8 cellular contexts compared by ENCODE assay signal in the genomic region with DNA sequence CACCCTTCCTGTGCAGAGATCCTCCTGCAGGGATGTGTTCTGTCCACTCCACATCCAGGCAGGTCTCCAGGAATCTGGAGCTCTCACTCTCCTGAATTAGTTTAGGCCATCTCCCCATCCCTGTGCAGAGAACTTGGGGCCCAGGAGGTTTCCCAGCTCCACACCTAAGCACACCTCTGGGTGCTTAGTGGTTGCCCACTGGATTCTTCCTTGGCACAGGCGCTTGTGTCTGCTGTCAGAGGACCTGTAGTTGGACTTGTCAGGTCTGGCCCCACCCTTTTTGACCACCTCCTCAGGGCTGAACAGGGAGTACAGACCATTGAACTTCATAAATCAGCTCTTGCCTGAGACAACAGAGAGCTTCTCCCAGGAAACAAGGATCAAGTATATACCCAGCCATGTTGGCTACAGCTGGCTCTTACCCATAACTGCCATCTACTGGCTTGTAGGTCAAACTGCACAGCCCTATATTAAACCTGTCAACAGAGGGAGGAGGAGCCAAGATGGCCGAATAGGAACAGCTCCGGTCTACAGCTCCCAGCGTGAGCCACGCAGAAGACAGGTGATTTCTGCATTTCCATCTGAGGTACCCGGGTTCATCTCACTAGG.
DNase-seq lines count a peak whose midpoint lies in the region; ATAC-seq and TF ChIP-seq lines count a peak whose summit lies in the region.

No MANE protein-coding gene starts in this region.

- H3K27me3 ChIP-seq in A673 (replicated peaks; ENCODE audit: insufficient read depth, low read depth, low read length, poor library complexity), result no peaks in the 10 kb centered on the region
- H3K27me3 ChIP-seq in testis, result no peaks in the 10 kb centered on the region

- WGBS in testis, 2 donors, result 41 to 66% methylated on average over 5 of the region's 6 CpGs

- ATAC-seq in GM19463 (IDR thresholded peaks at IDR 0.05; ENCODE audit: unreplicated experiment) (peak; percentile 75), HG03175 (IDR thresholded peaks at IDR 0.05; ENCODE audit: unreplicated experiment) (no peak), GM19467 (IDR thresholded peaks at IDR 0.05; ENCODE audit: unreplicated experiment) (no peak)

- TF ChIP-seq CTCF in A673 (conservative IDR thresholded peaks at IDR 0.05; ENCODE audit: low read depth, low read length) (0 out of 2 replicates have a peak, but pooled peaks have one; percentile 23), fibroblast of the aortic adventitia (IDR thresholded peaks at IDR 0.05; ENCODE audit: insufficient read depth, low read length) (peak; percentile 31), testis (IDR thresholded peaks at IDR 0.05) (peak; percentile 15 to 39 (median 23))

- H3K4me3 ChIP-seq in A673 (ENCODE audit: low read depth, low read length, poor library complexity, severe bottlenecking) (no peak overlapping the region), fibroblast of the aortic adventitia (ENCODE audit: low read depth, low read length) (no peak overlapping the region), testis (no peak overlapping the region)

- CTCF ChIA-PET in A673 (lab: Charles Lee), result no interaction called here

- no peaks in the 10 kb centered on the region for H3K36me3 ChIP-seq in A673 (ENCODE audit: insufficient read depth, low read length, poor library complexity, severe bottlenecking)
- no peaks in the 10 kb centered on the region for H3K36me3 ChIP-seq in testis (ENCODE audit: low read depth, missing control alignments)

- BruUV-seq in A673 (replicated peaks; lab: Mats Ljungman, UMichigan), result no TSS peak

- POLR2A ChIA-PET in A673 (lab: Charles Lee; ENCODE audit: low non-redundant PET), result no interaction called here

- no peak overlapping the region for H3K27ac ChIP-seq in A673 (ENCODE audit: low read depth, low read length, poor library complexity, severe bottlenecking)
- H3K27ac ChIP-seq in testis, result no peak overlapping the region

- intact Hi-C loops in A673 (cut with micrococcal nuclease; ENCODE audit: unreplicated experiment) (no loop called here), testis (cut with DNase I; ENCODE audit: low total_unique reads) (no loop called here), posterior vena cava (cut with DNase I) (no loop called here)

- H3K9me3 ChIP-seq in A673 (ENCODE audit: low read depth, low read length, poor library complexity, severe bottlenecking), result no peaks in the 10 kb centered on the region
- no peaks in the 10 kb centered on the region for H3K9me3 ChIP-seq in testis

- DNase-seq in A673 (ENCODE audit: low spot score) (peak; percentile 28), NCI-H526 (lab: John Stamatoyannopoulos, UW) (peak; percentile 41 to 75), fibroblast of the aortic adventitia (ENCODE audit: low read depth) (peak; percentile 21), testis (peak; percentile 57), posterior vena cava (ENCODE audit: low spot score) (no peak)

- no peak for TF ChIP-seq POLR2A in testis (IDR thresholded peaks at IDR 0.05)

- H3K4me1 ChIP-seq in A673 (ENCODE audit: insufficient read depth, low read length, poor library complexity, severe bottlenecking), result no peaks in the 10 kb centered on the region
- no peaks in the 10 kb centered on the region for H3K4me1 ChIP-seq in testis
